14 cellular contexts compared by ENCODE assay signal in the genomic region with DNA sequence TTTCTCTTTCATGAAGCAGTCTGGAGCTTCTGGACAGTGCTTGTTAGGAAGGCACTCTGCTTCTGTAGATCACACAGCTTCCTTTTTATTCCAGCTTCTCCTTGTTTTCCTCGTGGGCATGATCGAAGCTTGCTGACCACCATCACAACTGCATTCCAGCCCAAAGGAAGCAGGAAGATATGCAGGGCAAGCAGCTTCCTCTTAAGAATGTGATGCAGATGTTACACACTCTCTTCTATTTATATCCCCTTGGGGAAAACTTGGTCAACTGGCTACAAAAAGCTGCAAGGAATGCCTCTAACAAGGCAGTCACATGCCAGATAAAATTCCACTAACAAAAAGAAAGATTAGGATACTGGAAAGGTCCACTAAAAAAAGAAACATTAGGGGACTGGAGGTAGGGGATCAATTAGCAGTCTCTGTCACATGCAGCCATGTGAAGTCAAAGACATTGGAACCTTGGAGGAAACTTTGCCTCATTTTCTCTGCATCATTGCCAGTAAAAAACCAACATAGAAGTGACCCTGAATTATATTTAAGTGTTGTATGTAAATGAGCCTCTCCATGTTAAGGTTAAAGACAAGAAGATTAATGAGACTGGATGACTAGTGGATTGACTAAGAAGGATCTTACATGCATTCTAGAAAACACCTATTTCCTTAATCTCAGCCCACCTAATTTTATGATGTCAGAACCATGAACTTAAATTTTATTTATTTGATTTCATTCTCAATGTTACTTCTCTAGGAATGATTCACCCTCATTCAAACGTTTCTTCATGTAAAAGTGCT.
A peak's percentile ranks its signal among the peaks of the same experiment; 100 is the strongest.
DNase-seq lines count a peak whose midpoint lies in the region; ATAC-seq and TF ChIP-seq lines count a peak whose summit lies in the region.
"Had no signal": no experiment of that assay in that cellular context is flagged by ENCODE, and none has a peak within 500 bp of the region (broad histone marks: within the 10 kb centered on the region; RNA-seq: fewer than 3 reads in every experiment).

No MANE protein-coding gene starts in this region.

- H3K9me3 ChIP-seq in SJCRH30 (replicated peaks) (no peaks in the 10 kb centered on the region), smooth muscle cell (replicated peaks; ENCODE audit: low read depth) (peaks cover 3% of the 10 kb centered on the region)

- TF ChIP-seq CTCF in fibroblast of pulmonary artery (IDR thresholded peaks at IDR 0.05; ENCODE audit: low read length, missing control alignments) (no peak), smooth muscle cell (IDR thresholded peaks at IDR 0.05; ENCODE audit: borderline replicate concordance, insufficient read depth, poor library complexity, severe bottlenecking) (no peak)

- H3K4me1 Mint-ChIP-seq in activated naive CD8-positive, alpha-beta T cell treated with anti-CD3 and anti-CD28 coated beads, Interleukin-2, amount 50 U/mL, for 24 hours: peaks cover 23% of the 10 kb centered on the region
- H3K4me1 Mint-ChIP-seq in activated naive CD8-positive, alpha-beta T cell treated with anti-CD3 and anti-CD28 coated beads for 36 hours: peaks cover 10% of the 10 kb centered on the region
- no peaks in the 10 kb centered on the region for H3K4me1 Mint-ChIP-seq in stimulated activated memory B cell treated with anti-CD40 and anti-IgM and Interleukin-4, amounts not matched to agents 10 μg/mL and 1 μg/mL and 100 μg/mL, for 72 hours

- H3K27me3 ChIP-seq in SJCRH30: no peaks in the 10 kb centered on the region
- no peaks in the 10 kb centered on the region for H3K27me3 ChIP-seq in smooth muscle cell (ENCODE audit: low read depth)

- no peak overlapping the region for H3K4me3 ChIP-seq in SJCRH30
- no peak overlapping the region for H3K4me3 ChIP-seq in fibroblast of pulmonary artery (replicated peaks; ENCODE audit: low read depth, low read length)
- H3K4me3 ChIP-seq in smooth muscle cell: no peak overlapping the region

- H3K27ac ChIP-seq in SJCRH30 (no peak overlapping the region), smooth muscle cell (ENCODE audit: low read depth) (no peak overlapping the region)

- no peaks in the 10 kb centered on the region for H3K79me2 ChIP-seq in smooth muscle cell (ENCODE audit: low read depth)

- no peaks in the 10 kb centered on the region for H3K9me3 Mint-ChIP-seq in activated naive CD8-positive, alpha-beta T cell treated with anti-CD3 and anti-CD28 coated beads, Interleukin-2, amount 50 U/mL, for 24 hours
- H3K9me3 Mint-ChIP-seq in activated naive CD8-positive, alpha-beta T cell treated with anti-CD3 and anti-CD28 coated beads for 36 hours: no peaks in the 10 kb centered on the region
- H3K9me3 Mint-ChIP-seq in stimulated activated memory B cell treated with anti-CD40 and anti-IgM and Interleukin-4, amounts not matched to agents 10 μg/mL and 1 μg/mL and 100 μg/mL, for 72 hours: no peaks in the 10 kb centered on the region
- H3K9me3 Mint-ChIP-seq: activated T-helper 2 cell treated with anti-CD3 and anti-CD28 coated beads, Interferon-gamma antibody, Interleukin-2, Interleukin-4, amounts not matched to agents 10 μg/mL and 5 μg/mL and 100 μg/mL, durations not matched to agents 14 hours and 24 hours and 36 hours; CD4-positive, alpha-beta T cell had no signal

- H3F3A ChIP-seq in smooth muscle cell (ENCODE audit: low read depth): no peaks in the 10 kb centered on the region

- peak overlapping the region; percentile 24 for H2AFZ ChIP-seq in smooth muscle cell (ENCODE audit: low read depth)

- no peaks in the 10 kb centered on the region for H4K20me1 ChIP-seq in smooth muscle cell (ENCODE audit: low read depth)

- H3K36me3 Mint-ChIP-seq in activated naive CD8-positive, alpha-beta T cell treated with anti-CD3 and anti-CD28 coated beads, Interleukin-2, amount 50 U/mL, for 24 hours (ENCODE audit: low read depth): no peaks in the 10 kb centered on the region
- H3K36me3 Mint-ChIP-seq in activated naive CD8-positive, alpha-beta T cell treated with anti-CD3 and anti-CD28 coated beads for 36 hours: no peaks in the 10 kb centered on the region
- no peaks in the 10 kb centered on the region for H3K36me3 Mint-ChIP-seq in stimulated activated memory B cell treated with anti-CD40 and anti-IgM and Interleukin-4, amounts not matched to agents 10 μg/mL and 1 μg/mL and 100 μg/mL, for 72 hours

- peak; percentile 36 for ATAC-seq in activated naive CD8-positive, alpha-beta T cell treated with anti-CD3 and anti-CD28 coated beads, Interleukin-2, amount 50 U/mL, for 24 hours
- no peak for ATAC-seq in stimulated activated memory B cell treated with anti-CD40 and anti-IgM and Interleukin-4, amounts not matched to agents 10 μg/mL and 1 μg/mL and 100 μg/mL, for 72 hours
- no peak for ATAC-seq in GM19328 (IDR thresholded peaks at IDR 0.05; ENCODE audit: unreplicated experiment)

- peak overlapping the region; percentile 39 for H3K4me2 ChIP-seq in smooth muscle cell

- no peak overlapping the region for H3K27ac Mint-ChIP-seq in activated naive CD8-positive, alpha-beta T cell treated with anti-CD3 and anti-CD28 coated beads, Interleukin-2, amount 50 U/mL, for 24 hours
- H3K27ac Mint-ChIP-seq in activated naive CD8-positive, alpha-beta T cell treated with anti-CD3 and anti-CD28 coated beads for 36 hours: no peak overlapping the region
- no peak overlapping the region for H3K27ac Mint-ChIP-seq in stimulated activated memory B cell treated with anti-CD40 and anti-IgM and Interleukin-4, amounts not matched to agents 10 μg/mL and 1 μg/mL and 100 μg/mL, for 72 hours
- H3K27ac Mint-ChIP-seq: activated T-helper 2 cell treated with anti-CD3 and anti-CD28 coated beads, Interferon-gamma antibody, Interleukin-2, Interleukin-4, amounts not matched to agents 10 μg/mL and 5 μg/mL and 100 μg/mL, durations not matched to agents 14 hours and 24 hours and 36 hours; CD4-positive, alpha-beta T cell had no signal

- H3K4me1 ChIP-seq in SJCRH30: peaks cover 6% of the 10 kb centered on the region; the same call in 1 of the 2 replicates
- no peaks in the 10 kb centered on the region for H3K4me1 ChIP-seq in smooth muscle cell (ENCODE audit: low read depth)

- no peaks in the 10 kb centered on the region for H3K36me3 ChIP-seq in SJCRH30
- no peaks in the 10 kb centered on the region for H3K36me3 ChIP-seq in smooth muscle cell (ENCODE audit: low read depth)

- WGBS in smooth muscle cell (ENCODE audit: low lambda C conversion rate): 41% methylated on average over 3 of the region's 3 CpGs

- H3K4me3 Mint-ChIP-seq in activated naive CD8-positive, alpha-beta T cell treated with anti-CD3 and anti-CD28 coated beads, Interleukin-2, amount 50 U/mL, for 24 hours: no peak overlapping the region
- no peak overlapping the region for H3K4me3 Mint-ChIP-seq in activated naive CD8-positive, alpha-beta T cell treated with anti-CD3 and anti-CD28 coated beads for 36 hours
- no peak overlapping the region for H3K4me3 Mint-ChIP-seq in stimulated activated memory B cell treated with anti-CD40 and anti-IgM and Interleukin-4, amounts not matched to agents 10 μg/mL and 1 μg/mL and 100 μg/mL, for 72 hours
- H3K4me3 Mint-ChIP-seq: CD4-positive, alpha-beta T cell had no signal

- H3K27me3 Mint-ChIP-seq in activated naive CD8-positive, alpha-beta T cell treated with anti-CD3 and anti-CD28 coated beads, Interleukin-2, amount 50 U/mL, for 24 hours: no peaks in the 10 kb centered on the region
- H3K27me3 Mint-ChIP-seq in activated naive CD8-positive, alpha-beta T cell treated with anti-CD3 and anti-CD28 coated beads for 36 hours: peaks cover 3% of the 10 kb centered on the region
- H3K27me3 Mint-ChIP-seq in stimulated activated memory B cell treated with anti-CD40 and anti-IgM and Interleukin-4, amounts not matched to agents 10 μg/mL and 1 μg/mL and 100 μg/mL, for 72 hours: peaks cover 9% of the 10 kb centered on the region
- H3K27me3 Mint-ChIP-seq: CD4-positive, alpha-beta T cell had no signal

- no peak overlapping the region for H3K9ac ChIP-seq in smooth muscle cell (ENCODE audit: low read depth)

- DNase-seq in activated naive CD8-positive, alpha-beta T cell treated with anti-CD3 and anti-CD28 coated beads, Interleukin-2, amount 50 U/mL, for 24 hours: no peak
- no peak for DNase-seq in activated naive CD8-positive, alpha-beta T cell treated with anti-CD3 and anti-CD28 coated beads for 36 hours
- DNase-seq in SJCRH30: peak; percentile 32 to 49
- DNase-seq in fibroblast of pulmonary artery (ENCODE audit: low read depth): peak; percentile 77
- DNase-seq in smooth muscle cell (lab: John Stamatoyannopoulos, UW; ENCODE audit: unreplicated experiment): no peak
- DNase-seq in mucosa of gallbladder (ENCODE audit: low spot score): no peak
- DNase-seq: CD4-positive, alpha-beta T cell; NCI-H1092 treated with DMSO at 0.1 percent for 48 hours; NCI-H524; nucleus accumbens; RPMI8226 had no signal

Comparison
In these comparisons a context has a peak if more than half of its experiments do, and no peak if none do; other contexts are left out.
1. DNase-seq: peak in SJCRH30 (2 of 2) and fibroblast of pulmonary artery (single experiment); none in activated naive CD8-positive, alpha-beta T cell treated with anti-CD3 and anti-CD28 coated beads, Interleukin-2, amount 50 U/mL, for 24 hours (single experiment), activated naive CD8-positive, alpha-beta T cell treated with anti-CD3 and anti-CD28 coated beads for 36 hours (single experiment), smooth muscle cell (single experiment) and mucosa of gallbladder (single experiment).